In the genomic region with DNA sequence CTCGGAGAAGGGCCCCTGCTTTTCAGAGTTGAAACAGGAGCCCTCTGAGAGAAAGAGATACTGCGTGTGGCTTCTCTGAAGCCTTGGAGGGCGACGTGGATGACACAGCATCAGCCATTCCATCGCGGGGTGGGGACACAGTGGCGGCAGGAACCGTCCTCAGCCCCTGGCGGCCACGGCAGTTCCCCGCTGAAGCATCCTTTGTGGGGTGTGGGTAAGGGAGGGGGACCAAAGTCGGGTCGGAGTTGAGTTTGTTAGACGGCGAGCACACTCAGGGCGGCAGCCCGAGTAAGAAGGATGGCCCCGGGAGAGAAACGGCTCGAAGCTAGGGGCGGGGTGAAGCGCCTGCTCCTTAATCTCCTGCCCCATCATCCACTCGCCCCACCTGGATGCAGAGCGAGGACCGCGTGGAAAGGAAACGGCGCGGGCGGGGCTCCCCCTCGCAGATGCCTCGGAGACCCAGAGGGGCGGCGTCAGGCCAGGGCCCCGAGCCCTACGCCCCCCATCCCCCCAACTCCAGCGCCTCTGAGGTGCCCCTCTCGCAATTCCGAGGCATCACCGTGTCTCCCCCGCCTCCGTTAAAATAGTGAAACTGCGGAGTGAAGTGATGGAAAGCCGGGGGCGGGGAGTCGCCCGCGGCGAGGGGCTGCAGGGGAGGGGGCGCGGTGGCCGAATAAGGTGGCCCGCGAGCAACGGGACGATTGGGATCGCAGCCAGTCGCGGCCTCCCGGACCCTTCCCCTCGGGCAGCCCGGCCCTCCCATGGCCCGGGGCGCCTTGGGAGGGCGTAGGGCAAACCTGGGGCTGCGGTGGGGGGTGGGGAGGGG, we compare ENCODE assay signal across 1 cellular context.
TF ChIP-seq lines count a peak whose summit lies in the region.

No MANE protein-coding gene starts in this region.

TF ChIP-seq in HepG2, 621 proteins besides CTCF, POLR2A, EP300 and RAD21 (continued from another document and continues in another):
- TF ChIP-seq, protein P1, sequence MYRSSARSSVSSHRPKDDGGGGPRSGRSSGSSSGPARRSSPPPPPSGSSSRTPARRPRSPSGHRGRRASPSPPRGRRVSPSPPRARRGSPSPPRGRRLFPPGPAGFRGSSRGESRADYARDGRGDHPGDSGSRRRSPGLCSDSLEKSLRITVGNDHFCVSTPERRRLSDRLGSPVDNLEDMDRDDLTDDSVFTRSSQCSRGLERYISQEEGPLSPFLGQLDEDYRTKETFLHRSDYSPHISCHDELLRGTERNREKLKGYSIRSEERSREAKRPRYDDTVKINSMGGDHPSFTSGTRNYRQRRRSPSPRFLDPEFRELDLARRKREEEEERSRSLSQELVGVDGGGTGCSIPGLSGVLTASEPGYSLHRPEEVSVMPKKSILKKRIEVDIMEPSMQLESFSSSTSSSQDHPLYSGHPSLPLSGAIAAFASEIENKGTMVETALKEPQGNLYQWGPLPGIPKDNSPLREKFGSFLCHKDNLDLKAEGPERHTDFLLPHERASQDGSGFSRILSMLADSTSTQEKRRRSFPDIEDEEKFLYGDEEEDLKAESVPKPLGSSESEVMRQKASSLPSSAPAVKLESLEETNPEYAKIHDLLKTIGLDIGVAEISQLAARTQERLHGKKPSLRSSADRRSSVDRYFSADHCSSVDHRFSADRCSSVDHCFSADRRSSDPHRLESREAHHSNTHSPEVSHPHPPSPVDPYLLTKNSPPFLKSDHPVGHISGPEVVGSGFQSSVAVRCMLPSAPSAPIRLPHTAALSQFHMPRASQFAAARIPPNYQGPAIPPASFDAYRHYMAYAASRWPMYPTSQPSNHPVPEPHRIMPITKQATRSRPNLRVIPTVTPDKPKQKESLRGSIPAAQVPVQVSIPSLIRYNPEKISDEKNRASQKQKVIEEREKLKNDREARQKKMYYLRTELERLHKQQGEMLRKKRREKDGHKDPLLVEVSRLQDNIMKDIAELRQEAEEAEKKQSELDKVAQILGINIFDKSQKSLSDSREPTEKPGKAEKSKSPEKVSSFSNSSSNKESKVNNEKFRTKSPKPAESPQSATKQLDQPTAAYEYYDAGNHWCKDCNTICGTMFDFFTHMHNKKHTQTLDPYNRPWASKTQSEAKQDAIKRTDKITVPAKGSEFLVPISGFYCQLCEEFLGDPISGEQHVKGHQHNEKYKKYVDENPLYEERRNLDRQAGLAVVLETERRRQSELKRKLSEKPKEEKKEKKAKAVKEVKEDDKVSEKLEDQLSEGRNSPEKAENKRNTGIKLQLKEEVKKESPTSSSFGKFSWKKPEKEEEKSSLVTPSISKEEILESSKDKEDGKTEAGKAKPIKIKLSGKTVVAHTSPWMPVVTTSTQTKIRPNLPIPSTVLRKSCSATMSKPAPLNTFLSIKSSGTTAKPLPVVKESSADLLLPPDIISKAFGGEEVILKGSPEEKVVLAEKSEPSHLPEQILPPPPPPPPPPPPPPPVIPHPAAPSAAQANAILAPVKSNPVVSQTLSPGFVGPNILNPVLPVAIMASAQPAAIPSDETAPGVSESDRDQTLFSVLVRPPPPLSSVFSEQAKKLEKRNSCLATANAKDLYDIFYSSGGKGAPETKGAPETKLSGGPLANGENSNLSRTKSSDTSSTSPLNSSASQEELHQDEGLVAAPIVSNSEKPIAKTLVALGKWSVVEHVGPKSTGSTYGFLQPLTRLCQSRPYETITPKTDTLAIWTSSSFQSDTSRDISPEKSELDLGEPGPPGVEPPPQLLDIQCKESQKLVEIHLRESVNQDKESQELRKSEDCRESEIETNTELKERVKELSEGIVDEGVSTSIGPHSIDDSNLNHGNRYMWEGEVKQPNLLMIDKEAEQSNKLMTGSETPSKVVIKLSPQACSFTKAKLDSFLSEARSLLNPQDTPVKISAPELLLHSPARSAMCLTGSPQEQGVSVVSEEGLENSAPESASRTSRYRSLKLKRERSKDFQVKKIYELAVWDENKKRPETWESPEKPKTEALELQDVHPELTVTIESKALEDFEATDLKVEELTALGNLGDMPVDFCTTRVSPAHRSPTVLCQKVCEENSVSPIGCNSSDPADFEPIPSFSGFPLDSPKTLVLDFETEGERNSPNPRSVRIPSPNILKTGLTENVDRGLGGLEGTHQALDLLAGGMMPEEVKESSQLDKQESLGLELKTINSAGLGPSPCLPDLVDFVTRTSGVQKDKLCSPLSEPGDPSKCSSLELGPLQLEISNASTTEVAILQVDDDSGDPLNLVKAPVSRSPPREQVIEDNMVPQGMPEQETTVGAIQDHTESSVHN (CRISPR knock-in tag; IDR thresholded peaks at IDR 0.05) = 0 out of 2 replicates have a peak, but pooled peaks have one; percentile 34
- TF ChIP-seq, protein P2, sequence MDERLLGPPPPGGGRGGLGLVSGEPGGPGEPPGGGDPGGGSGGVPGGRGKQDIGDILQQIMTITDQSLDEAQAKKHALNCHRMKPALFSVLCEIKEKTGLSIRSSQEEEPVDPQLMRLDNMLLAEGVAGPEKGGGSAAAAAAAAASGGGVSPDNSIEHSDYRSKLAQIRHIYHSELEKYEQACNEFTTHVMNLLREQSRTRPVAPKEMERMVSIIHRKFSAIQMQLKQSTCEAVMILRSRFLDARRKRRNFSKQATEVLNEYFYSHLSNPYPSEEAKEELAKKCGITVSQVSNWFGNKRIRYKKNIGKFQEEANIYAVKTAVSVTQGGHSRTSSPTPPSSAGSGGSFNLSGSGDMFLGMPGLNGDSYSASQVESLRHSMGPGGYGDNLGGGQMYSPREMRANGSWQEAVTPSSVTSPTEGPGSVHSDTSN (CRISPR knock-in tag; IDR thresholded peaks at IDR 0.05) = no peak
- TF ChIP-seq, protein P3, sequence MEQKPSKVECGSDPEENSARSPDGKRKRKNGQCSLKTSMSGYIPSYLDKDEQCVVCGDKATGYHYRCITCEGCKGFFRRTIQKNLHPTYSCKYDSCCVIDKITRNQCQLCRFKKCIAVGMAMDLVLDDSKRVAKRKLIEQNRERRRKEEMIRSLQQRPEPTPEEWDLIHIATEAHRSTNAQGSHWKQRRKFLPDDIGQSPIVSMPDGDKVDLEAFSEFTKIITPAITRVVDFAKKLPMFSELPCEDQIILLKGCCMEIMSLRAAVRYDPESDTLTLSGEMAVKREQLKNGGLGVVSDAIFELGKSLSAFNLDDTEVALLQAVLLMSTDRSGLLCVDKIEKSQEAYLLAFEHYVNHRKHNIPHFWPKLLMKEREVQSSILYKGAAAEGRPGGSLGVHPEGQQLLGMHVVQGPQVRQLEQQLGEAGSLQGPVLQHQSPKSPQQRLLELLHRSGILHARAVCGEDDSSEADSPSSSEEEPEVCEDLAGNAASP (CRISPR knock-in tag; IDR thresholded peaks at IDR 0.05; ENCODE audit: borderline replicate concordance) = no peak
- TF ChIP-seq FOXO1 (CRISPR knock-in tag; IDR thresholded peaks at IDR 0.05) (no peak), HOXA5 (CRISPR knock-in tag; IDR thresholded peaks at IDR 0.05) (peak; percentile 65), HNF4A (CRISPR knock-in tag; IDR thresholded peaks at IDR 0.05) (no peak), HNF4G (IDR thresholded peaks at IDR 0.05; ENCODE audit: borderline replicate concordance, low read depth, low read length) (no peak; the same call in 1 of the 2 replicates), HNF4G (CRISPR knock-in tag; IDR thresholded peaks at IDR 0.05; ENCODE audit: borderline replicate concordance, low read depth) (0 out of 2 replicates have a peak, but pooled peaks have one; percentile 15), ZNF782 (CRISPR knock-in tag; IDR thresholded peaks at IDR 0.05; ENCODE audit: borderline replicate concordance) (no peak), NFKB2 (CRISPR knock-in tag; IDR thresholded peaks at IDR 0.05; ENCODE audit: borderline replicate concordance) (no peak), SOX6 (IDR thresholded peaks at IDR 0.05) (no peak), SOX6 (CRISPR knock-in tag; IDR thresholded peaks at IDR 0.05) (peak; percentile 29), REXO4 (CRISPR knock-in tag; IDR thresholded peaks at IDR 0.05; ENCODE audit: borderline replicate concordance) (0 out of 2 replicates have a peak, but pooled peaks have one; percentile 20), ZNF451 (CRISPR knock-in tag; IDR thresholded peaks at IDR 0.05) (no peak), AGO2 (optimal IDR thresholded peaks at IDR 0.05; ENCODE audit: low read depth, low read length) (peak; percentile 50), HIVEP1 (CRISPR knock-in tag; IDR thresholded peaks at IDR 0.05) (no peak; the same call in 1 of the 2 replicates), RELA (CRISPR knock-in tag; IDR thresholded peaks at IDR 0.05) (no peak), PCBP1 (IDR thresholded peaks at IDR 0.05; ENCODE audit: borderline replicate concordance, low read depth, low read length) (0 out of 2 replicates have a peak, but pooled peaks have one; percentile 55), JUND (CRISPR knock-in tag; IDR thresholded peaks at IDR 0.05) (no peak)
- TF ChIP-seq, protein P4, sequence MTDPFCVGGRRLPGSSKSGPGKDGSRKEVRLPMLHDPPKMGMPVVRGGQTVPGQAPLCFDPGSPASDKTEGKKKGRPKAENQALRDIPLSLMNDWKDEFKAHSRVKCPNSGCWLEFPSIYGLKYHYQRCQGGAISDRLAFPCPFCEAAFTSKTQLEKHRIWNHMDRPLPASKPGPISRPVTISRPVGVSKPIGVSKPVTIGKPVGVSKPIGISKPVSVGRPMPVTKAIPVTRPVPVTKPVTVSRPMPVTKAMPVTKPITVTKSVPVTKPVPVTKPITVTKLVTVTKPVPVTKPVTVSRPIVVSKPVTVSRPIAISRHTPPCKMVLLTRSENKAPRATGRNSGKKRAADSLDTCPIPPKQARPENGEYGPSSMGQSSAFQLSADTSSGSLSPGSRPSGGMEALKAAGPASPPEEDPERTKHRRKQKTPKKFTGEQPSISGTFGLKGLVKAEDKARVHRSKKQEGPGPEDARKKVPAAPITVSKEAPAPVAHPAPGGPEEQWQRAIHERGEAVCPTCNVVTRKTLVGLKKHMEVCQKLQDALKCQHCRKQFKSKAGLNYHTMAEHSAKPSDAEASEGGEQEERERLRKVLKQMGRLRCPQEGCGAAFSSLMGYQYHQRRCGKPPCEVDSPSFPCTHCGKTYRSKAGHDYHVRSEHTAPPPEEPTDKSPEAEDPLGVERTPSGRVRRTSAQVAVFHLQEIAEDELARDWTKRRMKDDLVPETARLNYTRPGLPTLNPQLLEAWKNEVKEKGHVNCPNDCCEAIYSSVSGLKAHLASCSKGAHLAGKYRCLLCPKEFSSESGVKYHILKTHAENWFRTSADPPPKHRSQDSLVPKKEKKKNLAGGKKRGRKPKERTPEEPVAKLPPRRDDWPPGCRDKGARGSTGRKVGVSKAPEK (CRISPR knock-in tag; IDR thresholded peaks at IDR 0.05; ENCODE audit: borderline replicate concordance) = no peak
- TF ChIP-seq, protein P5, sequence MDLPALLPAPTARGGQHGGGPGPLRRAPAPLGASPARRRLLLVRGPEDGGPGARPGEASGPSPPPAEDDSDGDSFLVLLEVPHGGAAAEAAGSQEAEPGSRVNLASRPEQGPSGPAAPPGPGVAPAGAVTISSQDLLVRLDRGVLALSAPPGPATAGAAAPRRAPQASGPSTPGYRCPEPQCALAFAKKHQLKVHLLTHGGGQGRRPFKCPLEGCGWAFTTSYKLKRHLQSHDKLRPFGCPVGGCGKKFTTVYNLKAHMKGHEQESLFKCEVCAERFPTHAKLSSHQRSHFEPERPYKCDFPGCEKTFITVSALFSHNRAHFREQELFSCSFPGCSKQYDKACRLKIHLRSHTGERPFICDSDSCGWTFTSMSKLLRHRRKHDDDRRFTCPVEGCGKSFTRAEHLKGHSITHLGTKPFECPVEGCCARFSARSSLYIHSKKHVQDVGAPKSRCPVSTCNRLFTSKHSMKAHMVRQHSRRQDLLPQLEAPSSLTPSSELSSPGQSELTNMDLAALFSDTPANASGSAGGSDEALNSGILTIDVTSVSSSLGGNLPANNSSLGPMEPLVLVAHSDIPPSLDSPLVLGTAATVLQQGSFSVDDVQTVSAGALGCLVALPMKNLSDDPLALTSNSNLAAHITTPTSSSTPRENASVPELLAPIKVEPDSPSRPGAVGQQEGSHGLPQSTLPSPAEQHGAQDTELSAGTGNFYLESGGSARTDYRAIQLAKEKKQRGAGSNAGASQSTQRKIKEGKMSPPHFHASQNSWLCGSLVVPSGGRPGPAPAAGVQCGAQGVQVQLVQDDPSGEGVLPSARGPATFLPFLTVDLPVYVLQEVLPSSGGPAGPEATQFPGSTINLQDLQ (CRISPR knock-in tag; IDR thresholded peaks at IDR 0.05) = no peak
- TF ChIP-seq, protein P6, sequence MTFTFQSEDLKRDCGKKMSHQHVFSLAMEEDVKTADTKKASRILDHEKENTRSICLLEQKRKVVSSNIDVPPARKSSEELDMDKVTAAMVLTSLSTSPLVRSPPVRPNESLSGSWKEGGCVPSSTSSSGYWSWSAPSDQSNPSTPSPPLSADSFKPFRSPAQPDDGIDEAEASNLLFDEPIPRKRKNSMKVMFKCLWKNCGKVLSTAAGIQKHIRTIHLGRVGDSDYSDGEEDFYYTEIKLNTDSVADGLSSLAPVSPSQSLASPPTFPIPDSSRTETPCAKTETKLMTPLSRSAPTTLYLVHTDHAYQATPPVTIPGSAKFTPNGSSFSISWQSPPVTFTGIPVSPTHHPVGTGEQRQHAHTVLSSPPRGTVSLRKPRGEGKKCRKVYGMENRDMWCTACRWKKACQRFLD (CRISPR knock-in tag; IDR thresholded peaks at IDR 0.05; ENCODE audit: borderline replicate concordance) = 0 out of 2 replicates have a peak, but pooled peaks have one; percentile 44
- TF ChIP-seq, protein P7, sequence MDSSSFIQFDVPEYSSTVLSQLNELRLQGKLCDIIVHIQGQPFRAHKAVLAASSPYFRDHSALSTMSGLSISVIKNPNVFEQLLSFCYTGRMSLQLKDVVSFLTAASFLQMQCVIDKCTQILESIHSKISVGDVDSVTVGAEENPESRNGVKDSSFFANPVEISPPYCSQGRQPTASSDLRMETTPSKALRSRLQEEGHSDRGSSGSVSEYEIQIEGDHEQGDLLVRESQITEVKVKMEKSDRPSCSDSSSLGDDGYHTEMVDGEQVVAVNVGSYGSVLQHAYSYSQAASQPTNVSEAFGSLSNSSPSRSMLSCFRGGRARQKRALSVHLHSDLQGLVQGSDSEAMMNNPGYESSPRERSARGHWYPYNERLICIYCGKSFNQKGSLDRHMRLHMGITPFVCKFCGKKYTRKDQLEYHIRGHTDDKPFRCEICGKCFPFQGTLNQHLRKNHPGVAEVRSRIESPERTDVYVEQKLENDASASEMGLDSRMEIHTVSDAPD (CRISPR knock-in tag; IDR thresholded peaks at IDR 0.05) = no peak
- TF ChIP-seq, protein P8, sequence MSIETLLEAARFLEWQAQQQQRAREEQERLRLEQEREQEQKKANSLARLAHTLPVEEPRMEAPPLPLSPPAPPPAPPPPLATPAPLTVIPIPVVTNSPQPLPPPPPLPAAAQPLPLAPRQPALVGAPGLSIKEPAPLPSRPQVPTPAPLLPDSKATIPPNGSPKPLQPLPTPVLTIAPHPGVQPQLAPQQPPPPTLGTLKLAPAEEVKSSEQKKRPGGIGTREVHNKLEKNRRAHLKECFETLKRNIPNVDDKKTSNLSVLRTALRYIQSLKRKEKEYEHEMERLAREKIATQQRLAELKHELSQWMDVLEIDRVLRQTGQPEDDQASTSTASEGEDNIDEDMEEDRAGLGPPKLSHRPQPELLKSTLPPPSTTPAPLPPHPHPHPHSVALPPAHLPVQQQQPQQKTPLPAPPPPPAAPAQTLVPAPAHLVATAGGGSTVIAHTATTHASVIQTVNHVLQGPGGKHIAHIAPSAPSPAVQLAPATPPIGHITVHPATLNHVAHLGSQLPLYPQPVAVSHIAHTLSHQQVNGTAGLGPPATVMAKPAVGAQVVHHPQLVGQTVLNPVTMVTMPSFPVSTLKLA (IDR thresholded peaks at IDR 0.05) = no peak
